In genomic region chr14:90406384-90406798, GRCh38 we compare ENCODE assay signal across 10 cellular contexts. TPM values are rescaled to one million over a fixed set of nuclear protein-coding genes. Genes with fewer than 3 reads are reported as not detected.
A peak's percentile ranks its signal among the peaks of the same experiment; 100 is the strongest.
DNase-seq lines count a peak whose midpoint lies in the region; ATAC-seq and TF ChIP-seq lines count a peak whose summit lies in the region.
"Had no signal": no experiment of that assay in that cellular context is flagged by ENCODE, and none has a peak within 500 bp of the region (broad histone marks: within the 10 kb centered on the region; RNA-seq: fewer than 3 reads in every experiment).

No MANE protein-coding gene starts in this region.

- H2AFZ ChIP-seq in GM23338, result no peak overlapping the region

- H3K27me3 Mint-ChIP-seq in CD8-positive, alpha-beta T cell (ENCODE audit: low read depth), result no peaks in the 10 kb centered on the region
- H3K27me3 Mint-ChIP-seq in GM23338 (ENCODE audit: insufficient read depth, low read depth, poor library complexity), result peaks cover 2% of the 10 kb centered on the region
- no peaks in the 10 kb centered on the region for H3K27me3 Mint-ChIP-seq in central memory CD8-positive, alpha-beta T cell

- H4K20me1 ChIP-seq in GM23338 (replicated peaks; ENCODE audit: insufficient read depth), result peaks cover 34% of the 10 kb centered on the region

- ATAC-seq in CD8-positive, alpha-beta T cell, result peak; percentile 7
- ATAC-seq in GM23338, result peak; percentile 33
- ATAC-seq in central memory CD8-positive, alpha-beta T cell (replicated peaks; ENCODE audit: extremely low read depth, poor library complexity, severe bottlenecking), result no peak

- CTCF ChIA-PET in CD8-positive, alpha-beta T cell (lab: Charles Lee), result interaction anchor here (0.7 to 1.5 kb wide), 3 partner anchors 13 to 291 kb away, joined by 3 to 4 read pairs (median 3); no protein-coding TSS in a partner anchor

- H3K27ac Mint-ChIP-seq in CD8-positive, alpha-beta T cell, result peak overlapping the region; percentile 47
- H3K27ac Mint-ChIP-seq in GM23338, result peak overlapping the region; percentile 14; the same call in 1 of the 2 replicates
- H3K27ac Mint-ChIP-seq in central memory CD8-positive, alpha-beta T cell (ENCODE audit: low read depth), result peak overlapping the region; percentile 67

- no peaks in the 10 kb centered on the region for H3K9me3 ChIP-seq in CD8-positive, alpha-beta T cell (ENCODE audit: low read length)
- H3K9me3 ChIP-seq in neutrophil, result no peaks in the 10 kb centered on the region
- H3K9me3 ChIP-seq: SK-N-SH had no signal

- POLR2A ChIA-PET in CD8-positive, alpha-beta T cell (lab: Charles Lee), result interaction anchor here (1.0 to 11.6 kb wide), 3 partner anchors 9 to 23 kb away, joined by 3 to 161 read pairs (median 6); partner anchors contain the start of gene CALM1

- no peak for TF ChIP-seq CTCF in CD8-positive, alpha-beta T cell (IDR thresholded peaks at IDR 0.05)
- TF ChIP-seq CTCF in GM23338 (conservative IDR thresholded peaks at IDR 0.05; ENCODE audit: low read depth in 2 of 2), result no peak
- TF ChIP-seq CTCF in neutrophil (IDR thresholded peaks at IDR 0.05), result no peak

- H3K4me3 ChIP-seq in CD8-positive, alpha-beta T cell (ENCODE audit: low read depth, low read length), result no peak overlapping the region
- H3K4me3 ChIP-seq in GM23338 (no peak overlapping the region), neutrophil (ENCODE audit: low read depth in 1 of 2, low read length in 1 of 2) (no peak overlapping the region)

- peaks cover 11% of the 10 kb centered on the region for H3K79me2 ChIP-seq in GM23338 (replicated peaks; ENCODE audit: insufficient read depth)

- H3K27me3 ChIP-seq in CD8-positive, alpha-beta T cell (ENCODE audit: insufficient read depth, low read length), result no peaks in the 10 kb centered on the region
- H3K27me3 ChIP-seq in GM23338 (ENCODE audit: insufficient read depth) (no peaks in the 10 kb centered on the region), neutrophil (no peaks in the 10 kb centered on the region)

- no peak for DNase-seq in CD8-positive, alpha-beta T cell
- no peak for DNase-seq in GM23338 (ENCODE audit: low spot score)
- DNase-seq in central memory CD8-positive, alpha-beta T cell (ENCODE audit: low spot score in 2 of 2), result no peak
- DNase-seq in C1 segment of cervical spinal cord (lab: John Stamatoyannopoulos, UW), result no peak
- DNase-seq in epidermal melanocyte (ENCODE audit: insufficient read length, low spot score), result no peak
- no peak for DNase-seq in NCI-H2029 treated with DMSO at 0.1 percent for 48 hours (lab: John Stamatoyannopoulos, UW)
- DNase-seq: activated CD8-positive, alpha-beta memory T cell treated with anti-CD3 and anti-CD28 coated beads for 24 hours; NCI-H774; SK-N-SH had no signal

- peaks cover 6% of the 10 kb centered on the region; the same call in 1 of the 2 replicates for H3F3A ChIP-seq in GM23338 (replicated peaks; ENCODE audit: low read depth)

- H3K27ac ChIP-seq in CD8-positive, alpha-beta T cell (ENCODE audit: low read depth, low read length), result no peak overlapping the region
- H3K27ac ChIP-seq in GM23338 (ENCODE audit: low read depth), result peak overlapping the region; percentile 63; the same call in 1 of the 2 replicates
- peak overlapping the region; percentile 53 for H3K27ac ChIP-seq in neutrophil

- no peaks in the 10 kb centered on the region for H3K9me3 Mint-ChIP-seq in CD8-positive, alpha-beta T cell
- no peaks in the 10 kb centered on the region for H3K9me3 Mint-ChIP-seq in GM23338
- H3K9me3 Mint-ChIP-seq in central memory CD8-positive, alpha-beta T cell, result no peaks in the 10 kb centered on the region

- peaks cover 69% of the 10 kb centered on the region for H3K36me3 Mint-ChIP-seq in CD8-positive, alpha-beta T cell
- peaks cover 49% of the 10 kb centered on the region for H3K36me3 Mint-ChIP-seq in GM23338 (ENCODE audit: low read depth)
- peaks cover 75% of the 10 kb centered on the region for H3K36me3 Mint-ChIP-seq in central memory CD8-positive, alpha-beta T cell (ENCODE audit: insufficient read depth)

- no peak overlapping the region for H3K4me3 Mint-ChIP-seq in CD8-positive, alpha-beta T cell
- no peak overlapping the region for H3K4me3 Mint-ChIP-seq in GM23338
- no peak overlapping the region for H3K4me3 Mint-ChIP-seq in central memory CD8-positive, alpha-beta T cell

- H3K4me2 ChIP-seq in GM23338, result no peak overlapping the region
- H3K4me2 ChIP-seq: SK-N-SH had no signal

- H3K4me1 Mint-ChIP-seq in CD8-positive, alpha-beta T cell (ENCODE audit: low read depth), result peaks cover 62% of the 10 kb centered on the region
- H3K4me1 Mint-ChIP-seq in GM23338, result peaks cover 7% of the 10 kb centered on the region; the same call in 2 of the 3 replicates
- peaks cover 57% of the 10 kb centered on the region for H3K4me1 Mint-ChIP-seq in central memory CD8-positive, alpha-beta T cell

- H3K36me3 ChIP-seq in CD8-positive, alpha-beta T cell (ENCODE audit: insufficient read depth, low read length), result peaks cover 46% of the 10 kb centered on the region
- H3K36me3 ChIP-seq in GM23338 (ENCODE audit: insufficient read depth) (peaks cover 38% of the 10 kb centered on the region), neutrophil (peaks cover 76% of the 10 kb centered on the region)

- no peaks in the 10 kb centered on the region for H3K9me2 ChIP-seq in GM23338 (ENCODE audit: insufficient read depth)
- H3K9me2 ChIP-seq: SK-N-SH had no signal

- intact Hi-C loops in CD8-positive, alpha-beta T cell (cut with DNase I, micrococcal nuclease), result loop anchor here in 1 of 2 experiments (10.0 kb wide), 1 partner anchor 768 kb away; no protein-coding TSS in a partner anchor

- H3K4me1 ChIP-seq in CD8-positive, alpha-beta T cell (ENCODE audit: insufficient read depth, low read length), result peaks cover 24% of the 10 kb centered on the region
- H3K4me1 ChIP-seq in GM23338 (ENCODE audit: insufficient read depth), result peaks cover 16% of the 10 kb centered on the region
- H3K4me1 ChIP-seq in neutrophil (ENCODE audit: control insufficient read depth in 1 of 2, insufficient read depth in 1 of 2, low read depth in 1 of 2, low read length in 1 of 2), result peaks cover 14 to 18% of the 10 kb centered on the region in 2 experiments

TF ChIP-seq in GM23338, 12 proteins besides CTCF, POLR2A, EP300 and RAD21 (continues in another document):
- no peak for TF ChIP-seq JUNB (IDR thresholded peaks at IDR 0.05; ENCODE audit: unreplicated experiment)
- no peak for TF ChIP-seq ZNF462 (CRISPR knock-in tag; IDR thresholded peaks at IDR 0.05)
- TF ChIP-seq EZH2phosphoT487 (IDR thresholded peaks at IDR 0.05; ENCODE audit: unreplicated experiment), result no peak
- no peak for TF ChIP-seq CREB1 (CRISPR knock-in tag; IDR thresholded peaks at IDR 0.05; ENCODE audit: low read depth)

RNA-seq across cellular contexts. Expression of gene CALM1, which starts 9.6 kb away (rescaled TPM):
- total RNA-seq in CD8-positive, alpha-beta T cell, result 1,000 to 10,000 TPM in 1 of 2 experiments, 100 to 1,000 TPM in 1; 988 to 1,053 TPM
- total RNA-seq in GM23338 (2014; rRNA removed; shearing (Covaris generic)), result 308 and 335 TPM in 2 replicates
- 1,841 and 2,024 TPM in 2 replicates for polyA plus RNA-seq in GM23338 (2016; fragmentation: Nextera tagmentation; extraction: Ambion mirVana)

Comparison
In these comparisons a context has a peak if more than half of its experiments do, and no peak if none do; other contexts are left out.
1. H3K27ac Mint-ChIP-seq: peak in every context shown above with its lines; median percentile 67 in central memory CD8-positive, alpha-beta T cell; 47 in CD8-positive, alpha-beta T cell; 14 in GM23338.